Comparison of ENCODE assay signal across 8 cellular contexts in genomic region chr16:155031-155398, GRCh38. TPM values are rescaled to one million over a fixed set of nuclear protein-coding genes. Genes with fewer than 3 reads are reported as not detected.
DNase-seq lines count a peak whose midpoint lies in the region; ATAC-seq and TF ChIP-seq lines count a peak whose summit lies in the region.
"Had no signal": no experiment of that assay in that cellular context is flagged by ENCODE, and none has a peak within 500 bp of the region (broad histone marks: within the 10 kb centered on the region; RNA-seq: fewer than 3 reads in every experiment).

No MANE protein-coding gene starts in this region.

- intact Hi-C loops in Panc1 (cut with micrococcal nuclease; ENCODE audit: unreplicated experiment): no loop called here

- peaks cover 62% of the 10 kb centered on the region for H3K27me3 Mint-ChIP-seq in progenitor cell of endocrine pancreas

- H3K27me3 ChIP-seq in H7 (ENCODE audit: control insufficient read depth, insufficient read depth, low read length): peaks cover 39% of the 10 kb centered on the region
- no peaks in the 10 kb centered on the region for H3K27me3 ChIP-seq in Panc1 (ENCODE audit: control insufficient read depth, insufficient read depth, low read length)
- peaks cover 4% of the 10 kb centered on the region for H3K27me3 ChIP-seq in endocrine pancreas (ENCODE audit: control insufficient read depth, insufficient read depth, low read length)

- ATAC-seq in Panc1 (no peak), HG03108 (IDR thresholded peaks at IDR 0.05; ENCODE audit: unreplicated experiment) (no peak), GM18519 (IDR thresholded peaks at IDR 0.05; ENCODE audit: low FRiP score, unreplicated experiment) (no peak)
- ATAC-seq: sciatic nerve had no signal

- no peak overlapping the region; the same call in 1 of the 2 replicates for H3K27ac ChIP-seq in Panc1 (ENCODE audit: low read length)

- H3K9me3 Mint-ChIP-seq in progenitor cell of endocrine pancreas (ENCODE audit: low read depth): no peaks in the 10 kb centered on the region

- H3K36me3 ChIP-seq in H7 (replicated peaks; ENCODE audit: control insufficient read depth, insufficient read depth, low read length) (no peaks in the 10 kb centered on the region), Panc1 (ENCODE audit: control insufficient read depth, insufficient read depth, low read length) (no peaks in the 10 kb centered on the region), endocrine pancreas (ENCODE audit: control insufficient read depth, insufficient read depth, low read length) (no peaks in the 10 kb centered on the region)

- no TSS peak for BruUV-seq in Panc1 (replicated peaks; lab: Mats Ljungman, UMichigan)

- DNase-seq in H7 (peak; percentile 48), Panc1 (ENCODE audit: low read depth, low spot score) (no peak), progenitor cell of endocrine pancreas (ENCODE audit: low spot score, unreplicated experiment) (no peak)
- DNase-seq in activated CD4-positive, CD25-positive, alpha-beta regulatory T cell treated with anti-CD3 and anti-CD28 coated beads, Interleukin-2, amount 50 U/mL, for 72 hours: no peak

- peak overlapping the region; percentile 60 for H3K9ac ChIP-seq in endocrine pancreas (ENCODE audit: control insufficient read depth, insufficient read depth, low read length)

- peaks cover 3% of the 10 kb centered on the region for H3K4me1 Mint-ChIP-seq in progenitor cell of endocrine pancreas (ENCODE audit: low read depth)

- POLR2A ChIA-PET in Panc1 (lab: Charles Lee): interaction anchor here (0.6 kb wide), 1 partner anchor 97 kb away, joined by 3 read pairs; no protein-coding TSS in a partner anchor

- H3K27ac Mint-ChIP-seq in progenitor cell of endocrine pancreas: no peak overlapping the region

- H3K4me1 ChIP-seq in Panc1 (ENCODE audit: control insufficient read depth, insufficient read depth, low read length) (peaks cover 4% of the 10 kb centered on the region), endocrine pancreas (ENCODE audit: control insufficient read depth, insufficient read depth, low read length) (no peaks in the 10 kb centered on the region)

- in situ Hi-C loops in Panc1 (cut with HindIII; ENCODE audit: low pct_unique_long_range_greater_than_20kb, low sequenced_read_pairs): no loop called here

- H3K9me3 ChIP-seq in Panc1 (ENCODE audit: control insufficient read depth, insufficient read depth, low read depth, low read length) (no peaks in the 10 kb centered on the region), endocrine pancreas (ENCODE audit: control insufficient read depth, low read length) (no peaks in the 10 kb centered on the region)

- peak overlapping the region; percentile 41 for H3K4me3 Mint-ChIP-seq in progenitor cell of endocrine pancreas (ENCODE audit: low read depth)

- no peaks in the 10 kb centered on the region for H3K36me3 Mint-ChIP-seq in progenitor cell of endocrine pancreas (ENCODE audit: insufficient read depth)

- TF ChIP-seq CTCF in Panc1 (IDR thresholded peaks at IDR 0.05): no peak
- TF ChIP-seq CTCF in progenitor cell of endocrine pancreas (IDR thresholded peaks at IDR 0.05; ENCODE audit: unreplicated experiment): no peak

- CTCF ChIA-PET in Panc1 (lab: Charles Lee): interaction anchor here (0.6 kb wide), 1 partner anchor 13 kb away, joined by 3 read pairs; no protein-coding TSS in a partner anchor

- H3K4me3 ChIP-seq in H7 (ENCODE audit: insufficient read depth, low read depth, low read length) (no peak overlapping the region), Panc1 (ENCODE audit: low read depth in 2 of 2, low read length in 2 of 2) (peak overlapping the region; percentile 58 to 59), endocrine pancreas (ENCODE audit: control insufficient read depth, insufficient read depth, low read length) (peak overlapping the region; percentile 42)

RNA-seq across cellular contexts. Expression of gene HBZ, which starts 2.6 kb away (rescaled TPM):
- total RNA-seq in H7 (2014; rRNA removed; shearing (Covaris generic)): not detected in 2 replicates
- total RNA-seq in Panc1 (2021; ENCODE audit: unreplicated experiment): 1.1 TPM
- polyA plus RNA-seq in Panc1 (2012; ENCODE audit: insufficient read length): not detected
- total RNA-seq in progenitor cell of endocrine pancreas: not detected in 2 replicates
- total RNA-seq: sciatic nerve had no signal

RNA-seq across cellular contexts. Expression of gene HBM, which starts 10.8 kb away (rescaled TPM):
- total RNA-seq in H7 (2014; rRNA removed; shearing (Covaris generic)): not detected in 2 replicates
- total RNA-seq in Panc1 (2021; ENCODE audit: unreplicated experiment) (not detected), progenitor cell of endocrine pancreas (not detected in 2 replicates)
- not detected for polyA plus RNA-seq in Panc1 (2012; ENCODE audit: insufficient read length)

RNA-seq across cellular contexts. Expression of gene NPRL3, which starts 16.5 kb away (rescaled TPM):
- 9.9 and 10.9 TPM in 2 replicates for total RNA-seq in H7 (2014; rRNA removed; shearing (Covaris generic))
- total RNA-seq in Panc1 (2021; ENCODE audit: unreplicated experiment) (69.7 TPM), progenitor cell of endocrine pancreas (55.0 and 60.8 TPM in 2 replicates)
- 83.6 TPM for polyA plus RNA-seq in Panc1 (2012; ENCODE audit: insufficient read length)

RNA-seq across cellular contexts. Expression of gene HBA2, which starts 17.7 kb away (rescaled TPM):
- not detected in 2 replicates for total RNA-seq in H7 (2014; rRNA removed; shearing (Covaris generic))
- total RNA-seq in Panc1 (2021; ENCODE audit: unreplicated experiment): not detected
- polyA plus RNA-seq in Panc1 (2012; ENCODE audit: insufficient read length): not detected
- not detected in 2 replicates for total RNA-seq in progenitor cell of endocrine pancreas

RNA-seq across cellular contexts. Expression of gene HBA1, which starts 21.5 kb away (rescaled TPM):
- not detected in 2 replicates for total RNA-seq in H7 (2014; rRNA removed; shearing (Covaris generic))
- total RNA-seq in Panc1 (2021; ENCODE audit: unreplicated experiment) (4.4 TPM), progenitor cell of endocrine pancreas (not detected in 2 replicates)
- polyA plus RNA-seq in Panc1 (2012; ENCODE audit: insufficient read length): 4.1 TPM
